24 cellular contexts compared by ENCODE assay signal in genomic region chr20:11697646-11698045, GRCh38.
DNase-seq lines count a peak whose midpoint lies in the region; ATAC-seq, FAIRE-seq and TF ChIP-seq lines count a peak whose summit lies in the region.
"Had no signal": no experiment of that assay in that cellular context is flagged by ENCODE, and none has a peak within 500 bp of the region (broad histone marks: within the 10 kb centered on the region; RNA-seq: fewer than 3 reads in every experiment).

No MANE protein-coding gene starts in this region.

- H2AFZ ChIP-seq in HepG2 (ENCODE audit: low read length) (no peak overlapping the region), hepatocyte (no peak overlapping the region), trophoblast cell (ENCODE audit: insufficient read depth, low read length, poor library complexity) (no peak overlapping the region)

- TF ChIP-seq POLR2A in HepG2 (IDR thresholded peaks at IDR 0.05; ENCODE audit: insufficient read depth in 1 of 2, low read depth in 2 of 2, low read length in 2 of 2) (no peak), right lobe of liver (IDR thresholded peaks at IDR 0.05) (no peak)

- H4K12ac ChIP-seq in trophoblast cell (ENCODE audit: low read depth, low read length) = no peak overlapping the region

- intact Hi-C loops in HepG2 (cut with micrococcal nuclease; ENCODE audit: unreplicated experiment) = no loop called here
- intact Hi-C loops in right lobe of liver (cut with DNase I) = no loop called here

- no peaks in the 10 kb centered on the region for H3K9me2 ChIP-seq in hepatocyte (replicated peaks; ENCODE audit: insufficient read depth)

- no peaks in the 10 kb centered on the region for H3K79me2 ChIP-seq in HepG2 (ENCODE audit: insufficient read depth, low read length)
- no peaks in the 10 kb centered on the region for H3K79me2 ChIP-seq in hepatocyte
- no peaks in the 10 kb centered on the region for H3K79me2 ChIP-seq in trophoblast cell (ENCODE audit: control insufficient read depth, insufficient read depth, low read length, poor library complexity)

- H4K8ac ChIP-seq in trophoblast cell (ENCODE audit: low read depth, low read length) = no peak overlapping the region

- in situ Hi-C loops in HepG2 (cut with HindIII; ENCODE audit: extremely low pct_ligation_motif_present, low pct_unique_long_range_greater_than_20kb) = no loop called here

- H3K27ac ChIP-seq in HepG2 (ENCODE audit: extremely low read length, insufficient read depth, low read length) (no peak overlapping the region), right lobe of liver (no peak overlapping the region), hepatocyte (peak overlapping the region; percentile 4), trophoblast cell (ENCODE audit: low read depth, low read length) (no peak overlapping the region)
- H3K27ac ChIP-seq: 22Rv1; A549; BLaER1 treated with 17β-estradiol and CSF1 and Interleukin-3, amounts not matched to agents 10 nM and 100 nM; C4-2B had no signal

- H2BK5ac ChIP-seq in trophoblast cell (ENCODE audit: low read depth, low read length, poor library complexity) = no peak overlapping the region

- H3K79me1 ChIP-seq in trophoblast cell (ENCODE audit: low read length) = no peaks in the 10 kb centered on the region

- no TSS peak for BruUV-seq in HepG2 (replicated peaks; lab: Mats Ljungman, UMichigan)

- no peak overlapping the region for H2BK120ac ChIP-seq in trophoblast cell (ENCODE audit: insufficient read depth, low read length, poor library complexity)

- DNase-seq in HepG2 (ENCODE audit: low spot score) (no peak), right lobe of liver (no peak), hepatocyte (ENCODE audit: low spot score) (no peak), trophoblast cell (no peak), DMS153 (lab: John Stamatoyannopoulos, UW) (no peak)
- DNase-seq: AML-193; Caco-2; Calu3; CD4-positive, alpha-beta T cell; CD8-positive, alpha-beta T cell; DMS79; DND-41; EL; GDM1 had no signal

- no peak for TF ChIP-seq RAD21 in HepG2 (CRISPR knock-in tag; IDR thresholded peaks at IDR 0.05)

- H3K9me3 ChIP-seq in HepG2 (ENCODE audit: low read length) (peaks cover 16% of the 10 kb centered on the region), right lobe of liver (no peaks in the 10 kb centered on the region), hepatocyte (ENCODE audit: low read depth) (no peaks in the 10 kb centered on the region), trophoblast cell (ENCODE audit: insufficient read depth, low read depth, low read length) (no peaks in the 10 kb centered on the region)
- H3K9me3 ChIP-seq: Caco-2 had no signal

- H3K4me2 ChIP-seq in HepG2 (ENCODE audit: low read depth, low read length) (no peak overlapping the region), hepatocyte (no peak overlapping the region), trophoblast cell (ENCODE audit: low read length) (no peak overlapping the region)
- H3K4me2 ChIP-seq: A549; BLaER1 treated with 17β-estradiol and CSF1 and Interleukin-3, amounts not matched to agents 10 nM and 100 nM had no signal

- no peak overlapping the region for H2AK5ac ChIP-seq in trophoblast cell (ENCODE audit: low read length)

- H3K9ac ChIP-seq in HepG2 (ENCODE audit: insufficient read depth, low read depth, low read length) = no peak overlapping the region
- H3K9ac ChIP-seq in trophoblast cell (ENCODE audit: low read length) = no peak overlapping the region
- H3K9ac ChIP-seq: BLaER1 treated with 17β-estradiol and CSF1 and Interleukin-3, amounts not matched to agents 10 nM and 100 nM had no signal

- no peak for TF ChIP-seq EP300 in HepG2 (IDR thresholded peaks at IDR 0.05; ENCODE audit: low read depth in 2 of 2, low read length in 2 of 2)
- no peak for TF ChIP-seq EP300 in HepG2 (CRISPR knock-in tag; IDR thresholded peaks at IDR 0.05; ENCODE audit: borderline replicate concordance)

- H3K4me3 ChIP-seq in HepG2 (replicated peaks in 1 of 3; ENCODE audit: insufficient read depth in 1 of 3, low read depth in 2 of 3, low read length in 3 of 3) (no peak overlapping the region), right lobe of liver (no peak overlapping the region), hepatocyte (no peak overlapping the region), trophoblast cell (ENCODE audit: low read depth, low read length) (no peak overlapping the region)
- H3K4me3 ChIP-seq: A549; BLaER1 treated with 17β-estradiol and CSF1 and Interleukin-3, amounts not matched to agents 10 nM and 100 nM; GM12878 had no signal

- no peak overlapping the region for H3K4ac ChIP-seq in trophoblast cell (ENCODE audit: low read depth, low read length)

- H4K20me1 ChIP-seq in HepG2 (ENCODE audit: insufficient read depth, low read length) = no peaks in the 10 kb centered on the region
- H4K20me1 ChIP-seq in hepatocyte (ENCODE audit: insufficient read depth, poor library complexity, severe bottlenecking) = no peaks in the 10 kb centered on the region
- H4K20me1 ChIP-seq: BLaER1 treated with 17β-estradiol and CSF1 and Interleukin-3, amounts not matched to agents 10 nM and 100 nM had no signal

- H3K27me3 ChIP-seq in HepG2 (ENCODE audit: control insufficient read depth in 1 of 2, insufficient read depth in 2 of 2, low read length in 2 of 2) = no peaks in the 10 kb centered on the region
- H3K27me3 ChIP-seq in right lobe of liver = no peaks in the 10 kb centered on the region
- no peaks in the 10 kb centered on the region for H3K27me3 ChIP-seq in hepatocyte
- H3K27me3 ChIP-seq in trophoblast cell (ENCODE audit: insufficient read depth, low read length) = no peaks in the 10 kb centered on the region
- H3K27me3 ChIP-seq: BLaER1 treated with 17β-estradiol and CSF1 and Interleukin-3, amounts not matched to agents 10 nM and 100 nM had no signal

- H4K91ac ChIP-seq in trophoblast cell (ENCODE audit: low read depth, low read length) = peak overlapping the region; percentile 12

- CTCF ChIA-PET in HepG2 (lab: Yijun Ruan, JAX; ENCODE audit: low intra/inter-chr PET ratio, low total read pairs) = no interaction called here

- ATAC-seq in HepG2 = no peak
- ATAC-seq in right lobe of liver = no peak
- ATAC-seq in GM18868 (IDR thresholded peaks at IDR 0.05; ENCODE audit: unreplicated experiment) = no peak
- no peak for ATAC-seq in HG03442 (IDR thresholded peaks at IDR 0.05; ENCODE audit: unreplicated experiment)
- ATAC-seq: A549; CD8-positive, alpha-beta T cell; GM12878 had no signal

- H3K4me1 ChIP-seq in HepG2 (ENCODE audit: insufficient read depth, low read length) = no peaks in the 10 kb centered on the region
- H3K4me1 ChIP-seq in right lobe of liver = no peaks in the 10 kb centered on the region
- H3K4me1 ChIP-seq in hepatocyte (ENCODE audit: insufficient read depth) = no peaks in the 10 kb centered on the region
- H3K4me1 ChIP-seq in trophoblast cell (ENCODE audit: control insufficient read depth in 1 of 2, insufficient read depth in 2 of 2, low read length in 2 of 2) = no peaks in the 10 kb centered on the region
- H3K4me1 ChIP-seq: A549, Caco-2 had no signal

- FAIRE-seq in HepG2 (lab: Jason Lieb, UNC) = no peak
- FAIRE-seq: A549, D721Med, GM12878, GM12892, GM18507 had no signal

- no peak overlapping the region for H2BK12ac ChIP-seq in trophoblast cell (ENCODE audit: low read length)

- WGBS in HepG2 (ENCODE audit: low lambda C conversion rate) = 0% methylated on average over 1 of the region's 1 CpG
- WGBS in right lobe of liver (ENCODE audit: insufficient coverage, low coverage, low lambda C conversion rate, missing lambda C conversion rate) = 88% methylated on average over 1 of the region's 1 CpG
- WGBS in hepatocyte (ENCODE audit: low lambda C conversion rate, missing lambda C conversion rate) = 100% methylated on average over 1 of the region's 1 CpG
- no CpG with 5 or more reads among the region's 1 CpG for WGBS in trophoblast cell (ENCODE audit: extremely low coverage, insufficient coverage, insufficient read length)

- H3K36me3 ChIP-seq in HepG2 (replicated peaks in 1 of 2; ENCODE audit: control insufficient read depth in 1 of 2, insufficient read depth in 2 of 2, low read length in 2 of 2) (no peaks in the 10 kb centered on the region), right lobe of liver (no peaks in the 10 kb centered on the region), hepatocyte (replicated peaks; ENCODE audit: insufficient read depth, low read depth) (no peaks in the 10 kb centered on the region), trophoblast cell (ENCODE audit: control insufficient read depth in 1 of 2, insufficient read depth in 2 of 2, low read length in 2 of 2) (no peaks in the 10 kb centered on the region)
- H3K36me3 ChIP-seq: BLaER1 treated with 17β-estradiol and CSF1 and Interleukin-3, amounts not matched to agents 10 nM and 100 nM had no signal

- POLR2A ChIA-PET in HepG2 (lab: Yijun Ruan, JAX) = no interaction called here

- H3K14ac ChIP-seq in trophoblast cell (ENCODE audit: low read length) = no peak overlapping the region

- no peak overlapping the region for H3K23ac ChIP-seq in trophoblast cell (ENCODE audit: low read length)

- H3K18ac ChIP-seq in trophoblast cell (ENCODE audit: low read length) = no peak overlapping the region

- TF ChIP-seq CTCF in HepG2 (CRISPR knock-in tag; IDR thresholded peaks at IDR 0.05) (no peak), right lobe of liver (IDR thresholded peaks at IDR 0.05) (no peak), hepatocyte (IDR thresholded peaks at IDR 0.05; ENCODE audit: poor library complexity) (no peak)

TF ChIP-seq in HepG2, 621 proteins besides CTCF, POLR2A, EP300 and RAD21:
- TF ChIP-seq THYN1 (CRISPR knock-in tag; IDR thresholded peaks at IDR 0.05; ENCODE audit: borderline replicate concordance, low read depth) (no peak), ZNF331 (CRISPR knock-in tag; IDR thresholded peaks at IDR 0.05) (peak; percentile 96)
